Comparison of ENCODE assay signal across 16 cellular contexts in the genomic region with DNA sequence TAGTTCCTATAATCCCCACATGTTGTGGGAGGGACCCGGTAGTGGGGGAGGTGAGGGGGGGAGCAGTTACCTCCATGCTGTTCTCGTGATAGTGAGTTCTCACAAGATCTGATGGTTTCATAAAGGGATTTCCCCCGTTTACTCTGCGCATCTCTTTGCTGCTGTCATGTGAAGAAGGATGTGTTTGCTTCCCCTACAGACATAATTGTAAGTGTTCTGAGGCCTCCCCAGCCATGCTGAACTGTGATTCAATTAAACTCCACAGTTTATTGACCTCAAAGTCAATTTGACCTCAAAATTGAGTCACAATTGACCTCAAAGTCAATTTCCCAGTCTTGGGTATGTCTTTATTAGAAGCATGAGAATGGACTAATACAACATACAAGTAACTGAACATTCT. TPM values are rescaled to one million over a fixed set of nuclear protein-coding genes. Genes with fewer than 3 reads are reported as not detected.
DNase-seq lines count a peak whose midpoint lies in the region; ATAC-seq and TF ChIP-seq lines count a peak whose summit lies in the region.
"Had no signal": no experiment of that assay in that cellular context is flagged by ENCODE, and none has a peak within 500 bp of the region (broad histone marks: within the 10 kb centered on the region; RNA-seq: fewer than 3 reads in every experiment).

No MANE protein-coding gene starts in this region.

- no peaks in the 10 kb centered on the region for H3K36me3 ChIP-seq in Caco-2 (ENCODE audit: control insufficient read depth, insufficient read depth, low read length)
- H3K36me3 ChIP-seq: upper lobe of left lung had no signal

- H3K9me3 Mint-ChIP-seq in T-cell: no peaks in the 10 kb centered on the region
- H3K9me3 Mint-ChIP-seq in effector memory CD8-positive, alpha-beta T cell: no peaks in the 10 kb centered on the region
- peaks cover 4% of the 10 kb centered on the region for H3K9me3 Mint-ChIP-seq in activated T-helper 1 cell treated with anti-CD3 and anti-CD28 coated beads, Interleukin-12 subunit alpha, Interleukin-12 subunit beta, Interleukin-2, Interleukin-4 antibody, amounts not matched to agents 30 ng/mL and 10 ng/mL and 1 ng/mL, durations not matched to agents 14 hours and 24 hours and 36 hours
- no peaks in the 10 kb centered on the region for H3K9me3 Mint-ChIP-seq in Caco-2 (ENCODE audit: unreplicated experiment)

- POLR2A ChIA-PET in T-cell (lab: Charles Lee): no interaction called here
- POLR2A ChIA-PET in Caco-2 (lab: Charles Lee): no interaction called here

- H3K4me1 Mint-ChIP-seq in T-cell (peaks cover 61 to 78% (median 65%) of the 10 kb centered on the region in 3 donors), Caco-2 (ENCODE audit: low read depth, unreplicated experiment) (no peaks in the 10 kb centered on the region)
- H3K4me1 Mint-ChIP-seq in effector memory CD8-positive, alpha-beta T cell (ENCODE audit: low read depth in 2 of 2): peaks cover 13 to 31% of the 10 kb centered on the region in 2 donors
- H3K4me1 Mint-ChIP-seq in activated T-helper 1 cell treated with anti-CD3 and anti-CD28 coated beads, Interleukin-12 subunit alpha, Interleukin-12 subunit beta, Interleukin-2, Interleukin-4 antibody, amounts not matched to agents 30 ng/mL and 10 ng/mL and 1 ng/mL, durations not matched to agents 14 hours and 24 hours and 36 hours (ENCODE audit: low read depth): peaks cover 43% of the 10 kb centered on the region

- CTCF ChIA-PET in T-cell (lab: Charles Lee) (interaction anchor here in 1 of 2 donors (0.9 kb wide), 1 partner anchor 14 kb away, joined by 3 read pairs; no protein-coding TSS in a partner anchor), Caco-2 (lab: Charles Lee) (no interaction called here)

- H3K27ac Mint-ChIP-seq in T-cell (peak overlapping the region; percentile 54 to 81), Caco-2 (ENCODE audit: unreplicated experiment) (no peak overlapping the region)
- peak overlapping the region in 1 of 2 donors; percentile 66 for H3K27ac Mint-ChIP-seq in effector memory CD8-positive, alpha-beta T cell
- no peak overlapping the region for H3K27ac Mint-ChIP-seq in activated T-helper 1 cell treated with anti-CD3 and anti-CD28 coated beads, Interleukin-12 subunit alpha, Interleukin-12 subunit beta, Interleukin-2, Interleukin-4 antibody, amounts not matched to agents 30 ng/mL and 10 ng/mL and 1 ng/mL, durations not matched to agents 14 hours and 24 hours and 36 hours

- H3K36me3 Mint-ChIP-seq in T-cell (peaks cover 44% of the 10 kb centered on the region), Caco-2 (ENCODE audit: insufficient read depth, unreplicated experiment) (peaks cover 5% of the 10 kb centered on the region)
- H3K36me3 Mint-ChIP-seq in effector memory CD8-positive, alpha-beta T cell (ENCODE audit: insufficient read depth): peaks cover 3% of the 10 kb centered on the region
- peaks cover 44% of the 10 kb centered on the region for H3K36me3 Mint-ChIP-seq in activated T-helper 1 cell treated with anti-CD3 and anti-CD28 coated beads, Interleukin-12 subunit alpha, Interleukin-12 subunit beta, Interleukin-2, Interleukin-4 antibody, amounts not matched to agents 30 ng/mL and 10 ng/mL and 1 ng/mL, durations not matched to agents 14 hours and 24 hours and 36 hours (ENCODE audit: low read depth)

- H3K27me3 Mint-ChIP-seq in T-cell (no peaks in the 10 kb centered on the region), Caco-2 (ENCODE audit: insufficient read depth, unreplicated experiment) (no peaks in the 10 kb centered on the region)
- H3K27me3 Mint-ChIP-seq in effector memory CD8-positive, alpha-beta T cell: no peaks in the 10 kb centered on the region
- no peaks in the 10 kb centered on the region for H3K27me3 Mint-ChIP-seq in activated T-helper 1 cell treated with anti-CD3 and anti-CD28 coated beads, Interleukin-12 subunit alpha, Interleukin-12 subunit beta, Interleukin-2, Interleukin-4 antibody, amounts not matched to agents 30 ng/mL and 10 ng/mL and 1 ng/mL, durations not matched to agents 14 hours and 24 hours and 36 hours (ENCODE audit: insufficient read depth)

- peak overlapping the region in 1 of 3 donors; percentile 13 for H3K4me3 Mint-ChIP-seq in T-cell
- H3K4me3 Mint-ChIP-seq in effector memory CD8-positive, alpha-beta T cell: peak overlapping the region in 1 of 2 donors; percentile 32
- H3K4me3 Mint-ChIP-seq in activated T-helper 1 cell treated with anti-CD3 and anti-CD28 coated beads, Interleukin-12 subunit alpha, Interleukin-12 subunit beta, Interleukin-2, Interleukin-4 antibody, amounts not matched to agents 30 ng/mL and 10 ng/mL and 1 ng/mL, durations not matched to agents 14 hours and 24 hours and 36 hours: no peak overlapping the region
- H3K4me3 Mint-ChIP-seq in Caco-2 (ENCODE audit: unreplicated experiment): no peak overlapping the region

- ATAC-seq in T-cell (replicated peaks in 1 of 4): peak in 1 of 4 experiments; percentile 50
- peak; percentile 62 for ATAC-seq in effector memory CD8-positive, alpha-beta T cell (replicated peaks)

- DNase-seq in stimulated activated CD4-positive, alpha-beta T cell treated with anti-CD3 and anti-CD28 coated beads, Interleukin-4, amount 100 ng/mL, for 24 hours: peak; percentile 5
- no peak for DNase-seq in stimulated activated CD4-positive, alpha-beta T cell treated with anti-CD3 and anti-CD28 coated beads, Interleukin-4, amount 100 ng/mL, for 4 hours
- DNase-seq in T-cell: peak in 8 of 34 experiments; percentile 2 to 10 (median 4)
- DNase-seq in effector memory CD8-positive, alpha-beta T cell: no peak
- DNase-seq in activated T-helper 1 cell treated with anti-CD3 and anti-CD28 coated beads, Interleukin-12 subunit alpha, Interleukin-12 subunit beta, Interleukin-2, Interleukin-4 antibody, amounts not matched to agents 30 ng/mL and 10 ng/mL and 1 ng/mL, durations not matched to agents 14 hours and 24 hours and 36 hours (ENCODE audit: low spot score): no peak
- DNase-seq in Caco-2: no peak
- DNase-seq in COLO668 (lab: John Stamatoyannopoulos, UW; ENCODE audit: unreplicated experiment): no peak
- DNase-seq: activated effector memory CD4-positive, alpha-beta T cell treated with Interleukin-2 at 50 U/mL for 16 hours; BE2C; NCI-H2081; NCI-H524; occipital lobe; SHP77; sigmoid colon; upper lobe of left lung had no signal

- no peaks in the 10 kb centered on the region for H3K9me3 ChIP-seq in Caco-2
- H3K9me3 ChIP-seq: BE2C, sigmoid colon, upper lobe of left lung had no signal

- no TSS peak for BruUV-seq in Caco-2 (replicated peaks; lab: Mats Ljungman, UMichigan)

- H3K4me3 ChIP-seq in Caco-2 (ENCODE audit: low read depth, low read length): no peak overlapping the region
- H3K4me3 ChIP-seq: hepatocyte, sigmoid colon, upper lobe of left lung had no signal

- TF ChIP-seq CTCF in Caco-2 (IDR thresholded peaks at IDR 0.05; ENCODE audit: insufficient read depth in 1 of 2, low read depth in 1 of 2, low read length in 1 of 2, severe bottlenecking in 1 of 2, unreplicated experiment in 1 of 2): no peak

- peaks cover 16% of the 10 kb centered on the region for H3K4me1 ChIP-seq in Caco-2

- no peaks in the 10 kb centered on the region for H3K27me3 ChIP-seq in Caco-2 (replicated peaks; ENCODE audit: control insufficient read depth, insufficient read depth, low read length)
- H3K27me3 ChIP-seq: BE2C, hepatocyte, sigmoid colon, upper lobe of left lung had no signal

- intact Hi-C loops in activated T-helper 1 cell treated with anti-CD3 and anti-CD28 coated beads, Interleukin-12 subunit alpha, Interleukin-12 subunit beta, Interleukin-2, Interleukin-4 antibody, amounts not matched to agents 30 ng/mL and 10 ng/mL and 1 ng/mL, durations not matched to agents 14 hours and 24 hours and 36 hours (cut with micrococcal nuclease): loop anchor here (1.0 to 5.0 kb wide), 4 partner anchors 64 to 285 kb away; a partner anchor contains a TSS
- intact Hi-C loops in Caco-2 (cut with micrococcal nuclease; ENCODE audit: unreplicated experiment): no loop called here

RNA-seq across cellular contexts. Expression of a gene that starts 19.7 kb away (rescaled TPM):
- 10 to 100 TPM; 42.7 to 65.6 (median 45.0) TPM for total RNA-seq in T-cell
- total RNA-seq in activated T-helper 1 cell treated with anti-CD3 and anti-CD28 coated beads, Interleukin-12 subunit alpha, Interleukin-12 subunit beta, Interleukin-2, Interleukin-4 antibody, amounts not matched to agents 30 ng/mL and 10 ng/mL and 1 ng/mL, durations not matched to agents 14 hours and 24 hours and 36 hours: 31.7 and 32.2 TPM in 2 replicates
- total RNA-seq in Caco-2 (2022): 23.8 and 25.6 TPM in 2 replicates

Comparison
In these comparisons a context has a peak if more than half of its experiments do, and no peak if none do; other contexts are left out.
1. H3K27ac Mint-ChIP-seq: peak in T-cell (2 of 2); none in activated T-helper 1 cell treated with anti-CD3 and anti-CD28 coated beads, Interleukin-12 subunit alpha, Interleukin-12 subunit beta, Interleukin-2, Interleukin-4 antibody, amounts not matched to agents 30 ng/mL and 10 ng/mL and 1 ng/mL, durations not matched to agents 14 hours and 24 hours and 36 hours (single experiment) and Caco-2 (single experiment).